Comparison of ENCODE assay signal across 1 cellular context in the genomic region with DNA sequence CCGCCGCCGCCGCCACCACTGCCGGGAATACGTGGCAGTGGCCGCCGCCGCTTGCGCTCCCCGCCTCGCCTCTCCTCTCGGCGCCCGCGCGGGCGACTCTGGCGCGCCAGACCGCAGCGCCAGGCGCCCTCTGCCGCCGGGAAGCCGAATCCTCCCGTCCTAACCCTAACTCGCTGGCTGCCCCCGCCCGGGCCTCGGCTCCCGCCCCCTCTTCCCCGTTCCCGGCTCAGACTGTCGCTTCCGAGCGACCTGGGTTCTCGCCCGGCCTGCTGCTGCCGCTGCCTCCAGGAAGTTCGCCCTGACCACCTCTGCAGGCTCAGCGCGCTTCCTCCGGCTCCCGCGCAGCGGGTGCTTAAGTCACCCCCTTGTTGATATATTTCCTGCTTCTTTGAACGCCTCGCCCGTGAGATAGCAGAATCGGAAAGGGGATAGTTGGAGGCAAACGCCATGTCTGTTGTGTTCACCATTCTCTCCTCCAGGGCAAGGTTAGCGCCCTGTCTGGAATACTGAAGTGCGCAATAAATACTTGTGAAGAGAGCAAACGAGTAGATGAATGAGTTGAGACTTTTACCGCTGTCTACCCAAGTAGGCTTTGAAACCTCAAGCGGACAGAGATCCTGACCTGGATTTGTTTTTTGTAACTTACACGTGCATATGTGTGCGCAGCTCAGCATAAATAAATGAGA.
A peak's percentile ranks its signal among the peaks of the same experiment; 100 is the strongest.
TF ChIP-seq lines count a peak whose summit lies in the region.

Gene SMCO4 (minus strand): TSS at position 100 of the 686 bp plus-strand sequence. CDS start 64,202 bp downstream, outside the sequence.

TF ChIP-seq in HEK293, 187 proteins besides CTCF, POLR2A, EP300 and RAD21 (continued from another document and continues in another):
- TF ChIP-seq, protein P1, sequence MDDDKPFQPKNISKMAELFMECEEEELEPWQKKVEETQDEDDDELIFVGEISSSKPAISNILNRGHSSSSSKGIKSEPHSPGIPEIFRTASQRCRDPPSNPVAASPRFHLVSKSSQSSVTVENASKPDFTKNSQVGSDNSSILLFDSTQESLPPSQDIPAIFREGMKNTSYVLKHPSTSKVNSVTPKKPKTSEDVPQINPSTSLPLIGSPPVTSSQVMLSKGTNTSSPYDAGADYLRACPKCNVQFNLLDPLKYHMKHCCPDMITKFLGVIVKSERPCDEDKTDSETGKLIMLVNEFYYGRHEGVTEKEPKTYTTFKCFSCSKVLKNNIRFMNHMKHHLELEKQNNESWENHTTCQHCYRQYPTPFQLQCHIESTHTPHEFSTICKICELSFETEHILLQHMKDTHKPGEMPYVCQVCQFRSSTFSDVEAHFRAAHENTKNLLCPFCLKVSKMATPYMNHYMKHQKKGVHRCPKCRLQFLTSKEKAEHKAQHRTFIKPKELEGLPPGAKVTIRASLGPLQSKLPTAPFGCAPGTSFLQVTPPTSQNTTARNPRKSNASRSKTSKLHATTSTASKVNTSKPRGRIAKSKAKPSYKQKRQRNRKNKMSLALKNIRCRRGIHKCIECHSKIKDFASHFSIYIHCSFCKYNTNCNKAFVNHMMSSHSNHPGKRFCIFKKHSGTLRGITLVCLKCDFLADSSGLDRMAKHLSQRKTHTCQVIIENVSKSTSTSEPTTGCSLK (tag by site-specific recombination; IDR thresholded peaks at IDR 0.05): no peak
- TF ChIP-seq ZFP3 (tag by site-specific recombination; IDR thresholded peaks at IDR 0.05; ENCODE audit: low read depth) (no peak), ZSCAN30 (tag by site-specific recombination; IDR thresholded peaks at IDR 0.05) (peak; percentile 48), ZNF175 (tag by site-specific recombination; IDR thresholded peaks at IDR 0.05) (no peak), ZNF654 (tag by site-specific recombination; IDR thresholded peaks at IDR 0.05; ENCODE audit: low read depth) (no peak), GLI2 (tag by site-specific recombination; IDR thresholded peaks at IDR 0.05; ENCODE audit: borderline replicate concordance, low read depth) (no peak), GLI4 (tag by site-specific recombination; IDR thresholded peaks at IDR 0.05) (no peak), SCRT2 (tag by site-specific recombination; IDR thresholded peaks at IDR 0.05) (no peak), PRDM1 (tag by site-specific recombination; IDR thresholded peaks at IDR 0.05) (no peak), ZNF626 (tag by site-specific recombination; IDR thresholded peaks at IDR 0.05) (no peak), GFI1B (tag by site-specific recombination; IDR thresholded peaks at IDR 0.05) (no peak), ZEB2 (tag by site-specific recombination; IDR thresholded peaks at IDR 0.05) (peak; percentile 75), ZNF529 (tag by site-specific recombination; IDR thresholded peaks at IDR 0.05; ENCODE audit: insufficient replicate concordance) (no peak), ZNF791 (tag by site-specific recombination; IDR thresholded peaks at IDR 0.05) (no peak), ZNF266 (tag by site-specific recombination; IDR thresholded peaks at IDR 0.05; ENCODE audit: low read depth) (no peak), ZNF585B (tag by site-specific recombination; IDR thresholded peaks at IDR 0.05) (no peak), ZNF76 (tag by site-specific recombination; IDR thresholded peaks at IDR 0.05; ENCODE audit: borderline replicate concordance, low read depth) (no peak), ZNF132 (tag by site-specific recombination; IDR thresholded peaks at IDR 0.05; ENCODE audit: borderline replicate concordance) (no peak), ZFP69B (tag by site-specific recombination; IDR thresholded peaks at IDR 0.05) (no peak), TRIM28 (IDR thresholded peaks at IDR 0.05; ENCODE audit: borderline replicate concordance, low read length) (no peak), ZNF530 (tag by site-specific recombination; IDR thresholded peaks at IDR 0.05; ENCODE audit: low read depth) (no peak), ZNF677 (tag by site-specific recombination; IDR thresholded peaks at IDR 0.05) (no peak), ZNF274 (IDR thresholded peaks at IDR 0.05; ENCODE audit: low read length) (no peak), ZNF274 (tag by site-specific recombination; IDR thresholded peaks at IDR 0.05; ENCODE audit: borderline replicate concordance) (no peak), OVOL3 (tag by site-specific recombination; IDR thresholded peaks at IDR 0.05) (no peak), ZBTB21 (tag by site-specific recombination; IDR thresholded peaks at IDR 0.05) (no peak), ZNF350 (tag by site-specific recombination; IDR thresholded peaks at IDR 0.05) (no peak), ZNF391 (tag by site-specific recombination; IDR thresholded peaks at IDR 0.05; ENCODE audit: borderline replicate concordance, low read depth) (no peak), ZNF639 (tag by site-specific recombination; IDR thresholded peaks at IDR 0.05) (no peak), KLF1 (tag by site-specific recombination; IDR thresholded peaks at IDR 0.05) (no peak), ZNF548 (tag by site-specific recombination; IDR thresholded peaks at IDR 0.05) (no peak), ZNF571 (tag by site-specific recombination; IDR thresholded peaks at IDR 0.05) (no peak), ZNF184 (tag by site-specific recombination; IDR thresholded peaks at IDR 0.05) (no peak), ZNF2 (tag by site-specific recombination; IDR thresholded peaks at IDR 0.05) (0 out of 2 replicates have a peak, but pooled peaks have one; percentile 25), ZNF561 (tag by site-specific recombination; IDR thresholded peaks at IDR 0.05; ENCODE audit: borderline replicate concordance) (no peak), ZNF510 (tag by site-specific recombination; IDR thresholded peaks at IDR 0.05; ENCODE audit: insufficient replicate concordance) (no peak), ZNF140 (tag by site-specific recombination; IDR thresholded peaks at IDR 0.05) (no peak), ZNF48 (tag by site-specific recombination; IDR thresholded peaks at IDR 0.05) (no peak), ZNF555 (tag by site-specific recombination; conservative IDR thresholded peaks at IDR 0.05) (no peak), ZNF366 (tag by site-specific recombination; conservative IDR thresholded peaks at IDR 0.05) (no peak), ZNF24 (tag by site-specific recombination; IDR thresholded peaks at IDR 0.05) (peak; percentile 40; the same call in 1 of the 2 replicates), ZNF416 (tag by site-specific recombination; IDR thresholded peaks at IDR 0.05) (no peak), ZNF692 (tag by site-specific recombination; IDR thresholded peaks at IDR 0.05) (0 out of 2 replicates have a peak, but pooled peaks have one; percentile 14), ZNF747 (tag by site-specific recombination; IDR thresholded peaks at IDR 0.05) (no peak), ZNF768 (tag by site-specific recombination; IDR thresholded peaks at IDR 0.05) (no peak), ZNF658 (tag by site-specific recombination; IDR thresholded peaks at IDR 0.05) (no peak), ZNF146 (tag by site-specific recombination; IDR thresholded peaks at IDR 0.05) (no peak), ZNF112 (tag by site-specific recombination; IDR thresholded peaks at IDR 0.05) (no peak), ZNF155 (tag by site-specific recombination; IDR thresholded peaks at IDR 0.05) (no peak), ZNF664 (tag by site-specific recombination; IDR thresholded peaks at IDR 0.05) (no peak), ZXDB (tag by site-specific recombination; IDR thresholded peaks at IDR 0.05) (0 out of 2 replicates have a peak, but pooled peaks have one; percentile 30), ZFP41 (tag by site-specific recombination; IDR thresholded peaks at IDR 0.05; ENCODE audit: borderline replicate concordance) (no peak), ZNF354C (tag by site-specific recombination; IDR thresholded peaks at IDR 0.05; ENCODE audit: borderline replicate concordance, low read depth) (no peak), ZBTB17 (tag by site-specific recombination; IDR thresholded peaks at IDR 0.05) (peak; percentile 64), ZNF302 (tag by site-specific recombination; IDR thresholded peaks at IDR 0.05; ENCODE audit: low read depth) (no peak), BCL6B (tag by site-specific recombination; IDR thresholded peaks at IDR 0.05) (no peak)
- TF ChIP-seq, protein P2, sequence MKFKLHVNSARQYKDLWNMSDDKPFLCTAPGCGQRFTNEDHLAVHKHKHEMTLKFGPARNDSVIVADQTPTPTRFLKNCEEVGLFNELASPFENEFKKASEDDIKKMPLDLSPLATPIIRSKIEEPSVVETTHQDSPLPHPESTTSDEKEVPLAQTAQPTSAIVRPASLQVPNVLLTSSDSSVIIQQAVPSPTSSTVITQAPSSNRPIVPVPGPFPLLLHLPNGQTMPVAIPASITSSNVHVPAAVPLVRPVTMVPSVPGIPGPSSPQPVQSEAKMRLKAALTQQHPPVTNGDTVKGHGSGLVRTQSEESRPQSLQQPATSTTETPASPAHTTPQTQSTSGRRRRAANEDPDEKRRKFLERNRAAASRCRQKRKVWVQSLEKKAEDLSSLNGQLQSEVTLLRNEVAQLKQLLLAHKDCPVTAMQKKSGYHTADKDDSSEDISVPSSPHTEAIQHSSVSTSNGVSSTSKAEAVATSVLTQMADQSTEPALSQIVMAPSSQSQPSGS (tag by site-specific recombination; IDR thresholded peaks at IDR 0.05; ENCODE audit: low read depth): no peak
- TF ChIP-seq, protein P3, sequence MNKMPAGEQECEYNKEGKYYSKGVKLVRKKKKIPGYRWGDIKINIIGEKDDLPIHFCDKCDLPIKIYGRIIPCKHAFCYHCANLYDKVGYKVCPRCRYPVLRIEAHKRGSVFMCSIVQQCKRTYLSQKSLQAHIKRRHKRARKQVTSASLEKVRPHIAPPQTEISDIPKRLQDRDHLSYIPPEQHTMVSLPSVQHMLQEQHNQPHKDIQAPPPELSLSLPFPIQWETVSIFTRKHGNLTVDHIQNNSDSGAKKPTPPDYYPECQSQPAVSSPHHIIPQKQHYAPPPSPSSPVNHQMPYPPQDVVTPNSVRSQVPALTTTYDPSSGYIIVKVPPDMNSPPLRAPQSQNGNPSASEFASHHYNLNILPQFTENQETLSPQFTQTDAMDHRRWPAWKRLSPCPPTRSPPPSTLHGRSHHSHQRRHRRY (tag by site-specific recombination; IDR thresholded peaks at IDR 0.05): no peak
- TF ChIP-seq, protein P4, sequence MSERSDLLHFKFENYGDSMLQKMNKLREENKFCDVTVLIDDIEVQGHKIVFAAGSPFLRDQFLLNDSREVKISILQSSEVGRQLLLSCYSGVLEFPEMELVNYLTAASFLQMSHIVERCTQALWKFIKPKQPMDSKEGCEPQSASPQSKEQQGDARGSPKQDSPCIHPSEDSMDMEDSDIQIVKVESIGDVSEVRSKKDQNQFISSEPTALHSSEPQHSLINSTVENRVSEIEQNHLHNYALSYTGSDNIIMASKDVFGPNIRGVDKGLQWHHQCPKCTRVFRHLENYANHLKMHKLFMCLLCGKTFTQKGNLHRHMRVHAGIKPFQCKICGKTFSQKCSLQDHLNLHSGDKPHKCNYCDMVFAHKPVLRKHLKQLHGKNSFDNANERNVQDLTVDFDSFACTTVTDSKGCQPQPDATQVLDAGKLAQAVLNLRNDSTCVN (tag by site-specific recombination; optimal IDR thresholded peaks at IDR 0.05): peak; percentile 68
- TF ChIP-seq, protein P5, sequence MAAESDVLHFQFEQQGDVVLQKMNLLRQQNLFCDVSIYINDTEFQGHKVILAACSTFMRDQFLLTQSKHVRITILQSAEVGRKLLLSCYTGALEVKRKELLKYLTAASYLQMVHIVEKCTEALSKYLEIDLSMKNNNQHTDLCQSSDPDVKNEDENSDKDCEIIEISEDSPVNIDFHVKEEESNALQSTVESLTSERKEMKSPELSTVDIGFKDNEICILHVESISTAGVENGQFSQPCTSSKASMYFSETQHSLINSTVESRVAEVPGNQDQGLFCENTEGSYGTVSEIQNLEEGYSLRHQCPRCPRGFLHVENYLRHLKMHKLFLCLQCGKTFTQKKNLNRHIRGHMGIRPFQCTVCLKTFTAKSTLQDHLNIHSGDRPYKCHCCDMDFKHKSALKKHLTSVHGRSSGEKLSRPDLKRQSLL (tag by site-specific recombination; IDR thresholded peaks at IDR 0.05): no peak
